8 cellular contexts compared by ENCODE assay signal in genomic region chr1:180188103-180188506, GRCh38. TPM values are rescaled to one million over a fixed set of nuclear protein-coding genes. Genes with fewer than 3 reads are reported as not detected.
DNase-seq lines count a peak whose midpoint lies in the region; ATAC-seq and TF ChIP-seq lines count a peak whose summit lies in the region.

No MANE protein-coding gene starts in this region.

- DNase-seq in A172 (ENCODE audit: low spot score) = peak; percentile 84
- peak; percentile 6 for DNase-seq in GF-D8 (lab: John Stamatoyannopoulos, UW)
- DNase-seq in NCI-H1694 (lab: John Stamatoyannopoulos, UW) = peak; percentile 46
- DNase-seq in WERI-Rb-1 = peak; percentile 93
- peak; percentile 83 for DNase-seq in hepatocyte (ENCODE audit: low spot score)
- peak; percentile 60 for DNase-seq in testis
- DNase-seq in effector CD4-positive, alpha-beta T cell = no peak

- H2AFZ ChIP-seq in hepatocyte = no peak overlapping the region

- TF ChIP-seq CTCF in WERI-Rb-1 (IDR thresholded peaks at IDR 0.05; ENCODE audit: low read depth, low read length) (peak; percentile 98), hepatocyte (IDR thresholded peaks at IDR 0.05; ENCODE audit: poor library complexity) (peak; percentile 83), testis (IDR thresholded peaks at IDR 0.05) (peak in 2 of 3 experiments; percentile 25 to 52)

- 39% methylated on average over 8 of the region's 8 CpGs for WGBS in hepatocyte (ENCODE audit: low lambda C conversion rate, missing lambda C conversion rate)
- WGBS in testis, 2 donors = 45 to 58% methylated on average over 3 to 8 of the region's 8 CpGs

- ATAC-seq in HG03571 (IDR thresholded peaks at IDR 0.05; ENCODE audit: unreplicated experiment) = no peak

- H3K36me3 ChIP-seq in WERI-Rb-1 (peaks cover 6% of the 10 kb centered on the region), hepatocyte (replicated peaks; ENCODE audit: insufficient read depth, low read depth) (no peaks in the 10 kb centered on the region), testis (ENCODE audit: low read depth, missing control alignments) (no peaks in the 10 kb centered on the region)

- H3K4me3 ChIP-seq in WERI-Rb-1 (ENCODE audit: low read depth, low read length) = peak overlapping the region; percentile 15; the same call in 1 of the 2 replicates
- H3K4me3 ChIP-seq in hepatocyte = no peak overlapping the region
- H3K4me3 ChIP-seq in testis = no peak overlapping the region

- no peaks in the 10 kb centered on the region for H3K9me3 ChIP-seq in WERI-Rb-1 (ENCODE audit: severe bottlenecking)
- H3K9me3 ChIP-seq in hepatocyte (ENCODE audit: low read depth) = no peaks in the 10 kb centered on the region
- H3K9me3 ChIP-seq in testis = no peaks in the 10 kb centered on the region

- intact Hi-C loops in testis (cut with DNase I; ENCODE audit: low total_unique reads) = no loop called here

- TF ChIP-seq POLR2A in testis (IDR thresholded peaks at IDR 0.05) = no peak

- no peaks in the 10 kb centered on the region for H4K20me1 ChIP-seq in hepatocyte (ENCODE audit: insufficient read depth, poor library complexity, severe bottlenecking)

- H3K4me2 ChIP-seq in hepatocyte = no peak overlapping the region

- H3K4me1 ChIP-seq in hepatocyte (ENCODE audit: insufficient read depth) = no peaks in the 10 kb centered on the region
- H3K4me1 ChIP-seq in testis = no peaks in the 10 kb centered on the region

- H3K27me3 ChIP-seq in WERI-Rb-1 (ENCODE audit: insufficient read depth, low read depth, severe bottlenecking) (no peaks in the 10 kb centered on the region), hepatocyte (no peaks in the 10 kb centered on the region), testis (no peaks in the 10 kb centered on the region)

- H3K79me2 ChIP-seq in hepatocyte = no peaks in the 10 kb centered on the region

- H3K27ac ChIP-seq in WERI-Rb-1 = peak overlapping the region; percentile 15; the same call in 1 of the 2 replicates
- no peak overlapping the region for H3K27ac ChIP-seq in hepatocyte
- H3K27ac ChIP-seq in testis = no peak overlapping the region

- no peaks in the 10 kb centered on the region for H3K9me2 ChIP-seq in hepatocyte (replicated peaks; ENCODE audit: insufficient read depth)

RNA-seq across cellular contexts. Expression of gene QSOX1, which starts 33.4 kb away (rescaled TPM):
- total RNA-seq in A172 (2014; rRNA removed; shearing (Covaris generic)) = 222 and 273 TPM in 2 replicates
- total RNA-seq in hepatocyte = 176 and 257 TPM in 2 replicates
- 225 and 263 TPM in 2 replicates for polyA plus RNA-seq in hepatocyte
- total RNA-seq in testis = 100 to 1,000 TPM; 566 to 691 TPM
- polyA plus RNA-seq in testis (ENCODE audit: insufficient read depth, low read depth, low replicate concordance) = 285 TPM

RNA-seq across cellular contexts. Expression of gene LHX4, which starts 42.0 kb away (rescaled TPM):
- 0.31 and 0.34 TPM in 2 replicates for total RNA-seq in A172 (2014; rRNA removed; shearing (Covaris generic))
- total RNA-seq in hepatocyte (0.03 TPM in 1 of 2 replicates, not detected in the other), testis (1 to 10 TPM in 1 of 2 donors, under 1 TPM in 1; 0.63 to 1.3 TPM)
- polyA plus RNA-seq in hepatocyte (0.28 and 0.49 TPM in 2 replicates), testis (ENCODE audit: insufficient read depth, low read depth, low replicate concordance) (5.2 TPM)

Comparison
In these comparisons a context has a peak if more than half of its experiments do, and no peak if none do; other contexts are left out.
1. CTCF ChIP-seq: peak in every context shown above with its lines; median percentile 98 in WERI-Rb-1; 83 in hepatocyte; 38 in testis.